17 cellular contexts compared by ENCODE assay signal in the genomic region with DNA sequence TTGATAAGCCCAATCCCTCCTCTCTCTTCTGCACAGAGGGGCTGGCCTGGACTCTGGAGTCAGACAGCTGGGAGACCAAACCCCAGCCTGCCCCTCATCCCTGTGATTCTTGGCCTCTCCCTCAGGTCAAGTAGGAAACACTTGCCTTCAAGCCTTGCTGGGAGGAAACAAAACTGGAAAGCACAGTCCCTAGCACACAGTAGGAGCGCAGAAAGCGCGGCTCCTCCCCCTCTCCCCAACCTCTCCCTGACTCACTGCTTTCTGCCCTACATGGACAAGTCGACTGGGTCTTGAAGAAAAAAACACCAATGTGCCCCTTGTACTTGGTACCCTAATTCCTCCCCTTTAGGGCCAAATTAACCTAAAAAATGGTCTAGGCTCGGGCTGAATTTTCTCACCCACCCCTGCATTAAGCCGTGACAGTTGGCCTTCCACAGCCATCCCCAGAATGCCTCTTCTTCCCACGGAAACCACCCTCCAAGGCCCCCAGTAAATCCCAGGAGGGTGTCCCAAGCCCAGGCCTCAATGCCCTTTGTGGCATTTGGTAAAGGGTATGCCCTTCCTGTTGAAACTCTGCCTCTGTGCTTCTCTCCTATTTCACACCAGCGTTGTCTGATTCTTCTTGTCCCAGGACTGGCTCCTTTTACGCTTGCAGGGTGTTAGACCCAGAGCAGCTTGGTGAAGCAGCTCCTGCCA. TPM values are rescaled to one million over a fixed set of nuclear protein-coding genes. Genes with fewer than 3 reads are reported as not detected.
DNase-seq lines count a peak whose midpoint lies in the region; TF ChIP-seq lines count a peak whose summit lies in the region.
"Had no signal": no experiment of that assay in that cellular context is flagged by ENCODE, and none has a peak within 500 bp of the region (broad histone marks: within the 10 kb centered on the region; RNA-seq: fewer than 3 reads in every experiment).

No MANE protein-coding gene starts in this region.

- H3K4me1 ChIP-seq in OCI-LY3 (ENCODE audit: low read length) (peaks cover 6% of the 10 kb centered on the region; the same call in 1 of the 2 replicates), iPS-20b (ENCODE audit: insufficient read depth, low read length) (peaks cover 22% of the 10 kb centered on the region), spleen (peaks cover 0 to 23% (median 3%) of the 10 kb centered on the region in 6 donors)
- H3K4me1 ChIP-seq: Peyer's patch had no signal

- no peaks in the 10 kb centered on the region for H3K79me2 ChIP-seq in OCI-LY3 (ENCODE audit: low read length)

- no peak overlapping the region for H3K4me2 ChIP-seq in OCI-LY3 (ENCODE audit: low read length)
- H3K4me2 ChIP-seq: A549, SK-N-SH had no signal

- H2AFZ ChIP-seq in OCI-LY3 (ENCODE audit: low read depth, low read length), result 0 out of 2 replicates have a peak overlapping the region, but pooled peaks have one; percentile 31

- TF ChIP-seq POLR2A in spleen (IDR thresholded peaks at IDR 0.05), result no peak

- H3K4me3 ChIP-seq in OCI-LY3 (ENCODE audit: low read length) (no peak overlapping the region), iPS-20b (ENCODE audit: low read length) (no peak overlapping the region), spleen (peak overlapping the region in 1 of 8 donors; percentile 44)
- H3K4me3 ChIP-seq: A549 had no signal

- TF ChIP-seq CTCF in OCI-LY3 (IDR thresholded peaks at IDR 0.05; ENCODE audit: low read depth, low read length), result no peak
- no peak for TF ChIP-seq CTCF in spleen (IDR thresholded peaks at IDR 0.05 in 8 of 11, conservative IDR thresholded peaks at IDR 0.05 in 3 of 11)

- no peaks in the 10 kb centered on the region for H3K27me3 ChIP-seq in OCI-LY3 (ENCODE audit: low read depth, low read length)
- H3K27me3 ChIP-seq in iPS-20b (ENCODE audit: insufficient read depth, low read length), result no peaks in the 10 kb centered on the region
- no peaks in the 10 kb centered on the region for H3K27me3 ChIP-seq in spleen (replicated peaks in 1 of 7)
- H3K27me3 ChIP-seq: BLaER1 treated with 17β-estradiol and CSF1 and Interleukin-3, amounts not matched to agents 10 nM and 100 nM; Peyer's patch had no signal

- no peaks in the 10 kb centered on the region for H4K20me1 ChIP-seq in OCI-LY3 (ENCODE audit: insufficient read depth, low read length)
- H4K20me1 ChIP-seq: BLaER1 treated with 17β-estradiol and CSF1 and Interleukin-3, amounts not matched to agents 10 nM and 100 nM had no signal

- H3K36me3 ChIP-seq in OCI-LY3 (replicated peaks; ENCODE audit: low read depth, low read length) (no peaks in the 10 kb centered on the region), iPS-20b (ENCODE audit: insufficient read depth, low read depth, low read length) (no peaks in the 10 kb centered on the region), spleen (no peaks in the 10 kb centered on the region)
- H3K36me3 ChIP-seq: BLaER1 treated with 17β-estradiol and CSF1 and Interleukin-3, amounts not matched to agents 10 nM and 100 nM; Peyer's patch had no signal

- H3K9ac ChIP-seq in OCI-LY3 (ENCODE audit: low read length) (no peak overlapping the region), iPS-20b (ENCODE audit: low read depth, low read length) (peak overlapping the region; percentile 25; the same call in 1 of the 2 replicates)
- H3K9ac ChIP-seq: BLaER1 treated with 17β-estradiol and CSF1 and Interleukin-3, amounts not matched to agents 10 nM and 100 nM; SK-N-SH had no signal

- H3K9me3 ChIP-seq in OCI-LY3 (ENCODE audit: insufficient read depth, low read length) (no peaks in the 10 kb centered on the region), iPS-20b (ENCODE audit: insufficient read depth, low read depth, low read length) (no peaks in the 10 kb centered on the region), spleen (no peaks in the 10 kb centered on the region)
- H3K9me3 ChIP-seq: A549, Peyer's patch, SK-N-SH had no signal

- intact Hi-C loops in spleen (cut with DNase I; ENCODE audit: low total_unique reads), result no loop called here

- WGBS in spleen, 5 donors, result 87 to 93% (median 92%) methylated on average over 9 of the region's 9 CpGs

- peak; percentile 49 for DNase-seq in ELF-1 (ENCODE audit: low read depth, low spot score)
- peak; percentile 54 for DNase-seq in spleen
- no peak for DNase-seq in UCSD-AML1 (lab: John Stamatoyannopoulos, UW; ENCODE audit: unreplicated experiment)
- no peak for DNase-seq in KG1 (lab: John Stamatoyannopoulos, UW)
- DNase-seq in kidney glomerular epithelial cell (lab: John Stamatoyannopoulos, UW), result no peak
- DNase-seq in superior temporal gyrus (ENCODE audit: extremely low spot score), result no peak
- DNase-seq: DMS 273 treated with DMSO at 0.1 percent for 48 hours, KBM-7, NCI-H1436, NCI-H2029 treated with DMSO at 0.1 percent for 48 hours, NCI-H524, Peyer's patch, SK-N-SH had no signal

- H3K27ac ChIP-seq in OCI-LY3 (ENCODE audit: low read length) (no peak overlapping the region), iPS-20b (ENCODE audit: low read length) (no peak overlapping the region), spleen (peak overlapping the region in 5 of 8 donors; percentile 73 to 87 (median 80))
- H3K27ac ChIP-seq: A549 had no signal

RNA-seq across cellular contexts. Expression of a gene that starts 11.3 kb away (rescaled TPM):
- total RNA-seq in spleen, result 100 to 1,000 TPM in 6 of 7 donors, 10 to 100 TPM in 1; 92.2 to 153 (median 115) TPM
- 10 to 100 TPM; 31.6 to 51.3 (median 43.5) TPM for polyA plus RNA-seq in spleen

Comparison
In these comparisons a context has a peak if more than half of its experiments do, and no peak if none do; other contexts are left out.
1. DNase-seq: peak in ELF-1 (single experiment) and spleen (single experiment); none in UCSD-AML1 (single experiment), KG1 (single experiment), kidney glomerular epithelial cell (single experiment) and superior temporal gyrus (single experiment).
2. H3K27ac ChIP-seq: peak in spleen (5 of 8); none in OCI-LY3 (single experiment) and iPS-20b (single experiment).